In the genomic region with DNA sequence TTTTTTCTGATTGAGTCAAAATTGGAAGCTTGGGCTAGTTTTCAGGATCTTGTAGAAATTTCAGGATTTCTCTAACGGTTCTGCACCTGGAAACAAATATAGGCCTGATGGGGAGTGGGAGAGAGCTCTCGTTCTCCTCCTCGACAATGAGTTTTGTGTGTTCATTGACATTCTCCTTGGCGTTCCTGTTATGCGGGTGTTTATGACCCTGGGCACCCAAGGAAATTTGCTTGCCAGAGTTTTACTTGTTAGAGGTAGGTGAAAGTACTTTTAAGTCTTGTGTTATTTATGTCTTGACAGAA, we compare ENCODE assay signal across 9 cellular contexts. TPM values are rescaled to one million over a fixed set of nuclear protein-coding genes. Genes with fewer than 3 reads are reported as not detected.
DNase-seq lines count a peak whose midpoint lies in the region; ATAC-seq, FAIRE-seq and TF ChIP-seq lines count a peak whose summit lies in the region.
"Had no signal": no experiment of that assay in that cellular context is flagged by ENCODE, and none has a peak within 500 bp of the region (broad histone marks: within the 10 kb centered on the region; RNA-seq: fewer than 3 reads in every experiment).

No MANE protein-coding gene starts in this region.

- no peaks in the 10 kb centered on the region for H3K9me2 ChIP-seq in PC-3 (replicated peaks; ENCODE audit: low read length)

- BruUV-seq in PC-3 (replicated peaks; lab: Mats Ljungman, UMichigan), result no TSS peak

- POLR2A ChIA-PET in CD4-positive, alpha-beta T cell (lab: Charles Lee), result interaction anchor here (0.8 to 2.9 kb wide), 9 partner anchors 8 to 175 kb away, joined by 4 to 23 read pairs (median 9); no protein-coding TSS in a partner anchor
- POLR2A ChIA-PET in PC-3 (lab: Charles Lee; ENCODE audit: unreplicated experiment), result interaction anchor here (0.6 kb wide), 1 partner anchor 18 kb away, joined by 3 read pairs; no protein-coding TSS in a partner anchor

- H2AFZ ChIP-seq in PC-3 (ENCODE audit: low read length) (no peak overlapping the region), parathyroid adenoma (no peak overlapping the region)

- H3K79me2 ChIP-seq in PC-3 (ENCODE audit: low read length), result peaks cover 66% of the 10 kb centered on the region
- peaks cover 10% of the 10 kb centered on the region for H3K79me2 ChIP-seq in parathyroid adenoma

- H3K27ac Mint-ChIP-seq in CD4-positive, alpha-beta T cell, result peak overlapping the region; percentile 94

- no peaks in the 10 kb centered on the region for H3K27me3 Mint-ChIP-seq in CD4-positive, alpha-beta T cell

- no peaks in the 10 kb centered on the region for H3K9me3 ChIP-seq in CD4-positive, alpha-beta T cell (ENCODE audit: control insufficient read depth, low read length)
- H3K9me3 ChIP-seq in PC-3 (ENCODE audit: low read length) (no peaks in the 10 kb centered on the region), endocrine pancreas (ENCODE audit: control insufficient read depth, low read length) (no peaks in the 10 kb centered on the region), parathyroid adenoma (ENCODE audit: control insufficient read depth, low read length) (no peaks in the 10 kb centered on the region)

- H3K27ac ChIP-seq in CD4-positive, alpha-beta T cell (ENCODE audit: low read depth, low read length), result no peak overlapping the region
- H3K27ac ChIP-seq in PC-3 (ENCODE audit: low read length), result no peak overlapping the region
- peak overlapping the region; percentile 78 for H3K27ac ChIP-seq in parathyroid adenoma

- TF ChIP-seq CTCF in CD4-positive, alpha-beta T cell (IDR thresholded peaks at IDR 0.05), result no peak
- TF ChIP-seq CTCF in PC-3 (conservative IDR thresholded peaks at IDR 0.05; ENCODE audit: low read depth, low read length) (no peak), parathyroid adenoma (IDR thresholded peaks at IDR 0.05) (no peak), GM10266 (IDR thresholded peaks at IDR 0.05; ENCODE audit: control insufficient read depth, insufficient read depth, low read depth, missing control alignments) (no peak)

- H4K20me1 ChIP-seq in PC-3 (ENCODE audit: low read length), result peaks cover 62% of the 10 kb centered on the region

- intact Hi-C loops in CD4-positive, alpha-beta T cell (cut with DNase I, micrococcal nuclease), result loop anchor here in 1 of 2 experiments (5.0 kb wide), 1 partner anchor 47 kb away; no protein-coding TSS in a partner anchor
- intact Hi-C loops in PC-3 (cut with micrococcal nuclease), result no loop called here

- H3K27me3 ChIP-seq in CD4-positive, alpha-beta T cell (ENCODE audit: control insufficient read depth, insufficient read depth, low read length), result no peaks in the 10 kb centered on the region
- H3K27me3 ChIP-seq in PC-3 (ENCODE audit: low read length), result no peaks in the 10 kb centered on the region
- no peaks in the 10 kb centered on the region for H3K27me3 ChIP-seq in endocrine pancreas (ENCODE audit: control insufficient read depth, insufficient read depth, low read length)
- no peaks in the 10 kb centered on the region for H3K27me3 ChIP-seq in parathyroid adenoma (ENCODE audit: control insufficient read depth, insufficient read depth, low read length)

- H3K36me3 ChIP-seq in PC-3 (ENCODE audit: low read depth, low read length), result no peaks in the 10 kb centered on the region
- no peaks in the 10 kb centered on the region for H3K36me3 ChIP-seq in endocrine pancreas (ENCODE audit: control insufficient read depth, insufficient read depth, low read length)
- no peaks in the 10 kb centered on the region for H3K36me3 ChIP-seq in parathyroid adenoma (ENCODE audit: control insufficient read depth, insufficient read depth, low read length)

- H3K36me3 Mint-ChIP-seq in CD4-positive, alpha-beta T cell (ENCODE audit: low read depth), result peaks cover 21% of the 10 kb centered on the region

- ATAC-seq in CD4-positive, alpha-beta T cell (ENCODE audit: poor library complexity), result no peak
- ATAC-seq in PC-3 (no peak), HG02970 (IDR thresholded peaks at IDR 0.05; ENCODE audit: low FRiP score, unreplicated experiment) (no peak), GM18909 (IDR thresholded peaks at IDR 0.05; ENCODE audit: poor library complexity, unreplicated experiment) (no peak)

- H3K9me3 Mint-ChIP-seq in CD4-positive, alpha-beta T cell, result no peaks in the 10 kb centered on the region

- H3K4me2 ChIP-seq in PC-3 (ENCODE audit: low read length) (peak overlapping the region; percentile 95), parathyroid adenoma (ENCODE audit: low read length) (peak overlapping the region; percentile 86)

- CTCF ChIA-PET in CD4-positive, alpha-beta T cell (lab: Charles Lee), result interaction anchor here (0.6 to 1.6 kb wide), 2 partner anchors 37 to 125 kb away, joined by 3 to 7 read pairs; no protein-coding TSS in a partner anchor
- CTCF ChIA-PET in PC-3 (lab: Charles Lee), result interaction anchor here (0.6 kb wide), 1 partner anchor 18 kb away, joined by 3 read pairs; no protein-coding TSS in a partner anchor

- peak overlapping the region; percentile 99 for H3K4me3 ChIP-seq in PC-3 (ENCODE audit: low read length)
- H3K4me3 ChIP-seq in endocrine pancreas (ENCODE audit: control insufficient read depth, insufficient read depth, low read length), result peak overlapping the region; percentile 87
- peak overlapping the region; percentile 72 for H3K4me3 ChIP-seq in parathyroid adenoma (ENCODE audit: low read depth, low read length)

- peak overlapping the region; percentile 79; the same call in 1 of the 2 replicates for H3K9ac ChIP-seq in PC-3 (ENCODE audit: low read length)
- H3K9ac ChIP-seq in endocrine pancreas (ENCODE audit: control insufficient read depth, insufficient read depth, low read length), result no peak overlapping the region
- H3K9ac ChIP-seq in parathyroid adenoma, result no peak overlapping the region

- no peak for DNase-seq in CD4-positive, alpha-beta T cell
- DNase-seq in PC-3, result no peak
- no peak for DNase-seq in GM19239 (ENCODE audit: insufficient read length, low spot score)
- DNase-seq in GM10266 (ENCODE audit: extremely low spot score), result no peak

- peaks cover 6% of the 10 kb centered on the region for H3F3A ChIP-seq in PC-3 (ENCODE audit: low read length, unreplicated experiment)

- H3K4me1 ChIP-seq in PC-3 (ENCODE audit: insufficient read depth, low read length), result peaks cover 34% of the 10 kb centered on the region
- peaks cover 3% of the 10 kb centered on the region for H3K4me1 ChIP-seq in endocrine pancreas (ENCODE audit: control insufficient read depth, insufficient read depth, low read length)
- peaks cover 12% of the 10 kb centered on the region for H3K4me1 ChIP-seq in parathyroid adenoma

- H3K4me1 Mint-ChIP-seq in CD4-positive, alpha-beta T cell (ENCODE audit: low read depth), result peaks cover 69% of the 10 kb centered on the region

- peak overlapping the region; percentile 92 for H3K4me3 Mint-ChIP-seq in CD4-positive, alpha-beta T cell

- FAIRE-seq in GM19239 (lab: Jason Lieb, UNC), result no peak
- FAIRE-seq: bronchial epithelial cell had no signal

RNA-seq across cellular contexts. Expression of gene ASXL1, which starts 2.2 kb away (rescaled TPM):
- 100 to 1,000 TPM; 213 to 222 TPM for total RNA-seq in CD4-positive, alpha-beta T cell
- 42.8 and 60.7 TPM in 2 replicates for total RNA-seq in PC-3 (2014; rRNA removed)
